ENCODE assay signal across 8 cellular contexts in the genomic region with DNA sequence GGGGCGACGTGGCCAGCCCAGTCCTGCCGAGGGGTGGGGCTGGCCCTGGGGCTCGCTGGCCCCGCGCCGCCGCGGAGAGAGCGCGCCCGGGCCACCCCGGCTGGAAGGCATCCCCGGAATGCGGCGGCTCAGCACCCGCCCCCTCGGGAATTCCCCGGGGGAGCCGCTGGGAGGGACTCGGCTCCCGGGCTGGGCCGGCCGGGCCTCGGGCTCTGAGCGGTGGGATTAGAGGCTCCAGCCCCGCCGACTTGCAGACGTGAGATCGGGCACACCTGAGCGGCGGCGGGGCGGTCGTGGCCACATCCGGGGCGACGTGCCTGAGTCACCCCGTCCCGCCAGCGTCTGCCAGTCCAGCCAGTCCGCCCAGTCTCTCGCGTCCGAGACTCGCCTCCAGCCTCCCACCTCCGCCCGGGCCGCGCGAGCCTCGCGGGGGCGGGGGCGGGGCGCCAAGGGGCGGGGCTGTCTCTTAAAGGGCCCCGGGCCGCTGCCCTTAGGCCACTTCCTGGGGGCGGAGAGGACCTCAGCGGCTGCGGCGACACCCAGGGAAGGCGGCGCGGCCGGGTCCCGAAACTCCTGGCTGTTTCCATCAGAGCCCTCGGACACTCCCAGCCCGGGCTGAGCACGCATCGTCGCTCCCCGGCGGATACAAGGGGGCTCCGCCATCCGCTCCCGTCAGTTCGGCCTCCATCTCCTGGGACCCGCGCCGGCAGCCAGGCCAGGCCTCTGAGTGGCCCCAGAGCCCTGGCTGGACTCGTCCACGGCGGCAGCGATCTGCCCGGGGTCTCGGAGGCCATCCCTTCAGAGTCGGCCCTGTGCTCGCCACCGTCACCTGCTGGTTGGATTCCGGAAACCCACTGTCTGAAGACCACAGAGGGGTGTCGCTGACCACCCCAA. TPM values are rescaled to one million over a fixed set of nuclear protein-coding genes. Genes with fewer than 3 reads are reported as not detected.
A peak's percentile ranks its signal among the peaks of the same experiment; 100 is the strongest.
DNase-seq lines count a peak whose midpoint lies in the region; ATAC-seq, FAIRE-seq and TF ChIP-seq lines count a peak whose summit lies in the region.

A gene (plus strand): TSS at position 498 of the 894 bp plus-strand sequence.

- in situ Hi-C loops in astrocyte of the cerebellum (cut with HindIII; ENCODE audit: low sequenced_read_pairs): no loop called here

- peaks cover 5% of the 10 kb centered on the region for H4K20me1 ChIP-seq in hepatocyte (ENCODE audit: insufficient read depth, poor library complexity, severe bottlenecking)

- H3K27me3 ChIP-seq in hepatocyte: no peaks in the 10 kb centered on the region

- H3K4me3 ChIP-seq in astrocyte of the cerebellum (ENCODE audit: low read depth, low read length) (peak within 1 kb of the TSS; percentile 87), hepatocyte (peak within 1 kb of the TSS; percentile 53)

- H3K4me2 ChIP-seq in hepatocyte: peak within 1 kb of the TSS; percentile 94

- peaks cover 37% of the 10 kb centered on the region for H3K4me1 ChIP-seq in hepatocyte (ENCODE audit: insufficient read depth)

- DNase-seq in D721Med (ENCODE audit: insufficient read length, low spot score) (peak; percentile 97), HuH-7 (ENCODE audit: low spot score) (peak; percentile 85), T-helper 2 cell (peak; percentile 48 to 90 (median 59)), astrocyte of the cerebellum (ENCODE audit: low read depth) (peak; percentile 58), hepatocyte (ENCODE audit: low spot score) (peak; percentile 95), retina (peak; percentile 93), NCI-H2081 (lab: John Stamatoyannopoulos, UW) (no peak)

- H3K9me2 ChIP-seq in hepatocyte (replicated peaks; ENCODE audit: insufficient read depth): no peaks in the 10 kb centered on the region

- H2AFZ ChIP-seq in hepatocyte: peak within 1 kb of the TSS; percentile 95

- no peak for FAIRE-seq in D721Med (lab: Jason Lieb, UNC)

- no peaks in the 10 kb centered on the region for H3K9me3 ChIP-seq in hepatocyte (ENCODE audit: low read depth)

- ATAC-seq in GM21447 (IDR thresholded peaks at IDR 0.05; ENCODE audit: unreplicated experiment): peak; percentile 54

- TF ChIP-seq CTCF in D721Med (IDR thresholded peaks at IDR 0.05; ENCODE audit: insufficient read depth, missing control alignments) (peak; percentile 29), astrocyte of the cerebellum (IDR thresholded peaks at IDR 0.05; ENCODE audit: low read depth, low read length, missing control alignments) (peak; percentile 72), hepatocyte (IDR thresholded peaks at IDR 0.05; ENCODE audit: poor library complexity) (peak; percentile 66)

- 1% methylated on average over 66 of the region's 93 CpGs for WGBS in hepatocyte (ENCODE audit: low lambda C conversion rate, missing lambda C conversion rate)

- no peaks in the 10 kb centered on the region for H3K36me3 ChIP-seq in hepatocyte (replicated peaks; ENCODE audit: insufficient read depth, low read depth)

- peak within 1 kb of the TSS; percentile 100 for H3K27ac ChIP-seq in hepatocyte

- H3K79me2 ChIP-seq in hepatocyte: peaks cover 21% of the 10 kb centered on the region

RNA-seq across cellular contexts. Expression of the gene that starts here (rescaled TPM):
- total RNA-seq in hepatocyte: 9.2 and 12.4 TPM in 2 replicates
- polyA plus RNA-seq in hepatocyte: 14.1 and 19.6 TPM in 2 replicates

Comparison
In these comparisons a context has a peak if more than half of its experiments do, and no peak if none do; other contexts are left out.
1. DNase-seq: peak in D721Med (single experiment), HuH-7 (single experiment), T-helper 2 cell (5 of 5), astrocyte of the cerebellum (single experiment), hepatocyte (single experiment) and retina (single experiment); none in NCI-H2081 (0 of 2).
2. Peak in every context shown above with its lines, with median percentiles within 50 percentile points of each other: CTCF ChIP-seq.